In genomic region chr12:115020091-115020490, GRCh38 we compare ENCODE assay signal across 32 cellular contexts.
"Had no signal": no experiment of that assay in that cellular context is flagged by ENCODE, and none has a peak within 500 bp of the region (broad histone marks: within the 10 kb centered on the region; RNA-seq: fewer than 3 reads in every experiment).

No MANE protein-coding gene starts in this region.

- H3K27me3 Mint-ChIP-seq: stimulated activated memory B cell treated with anti-CD40 and anti-IgM and Interleukin-4, amounts not matched to agents 10 μg/mL and 1 μg/mL and 100 μg/mL, for 72 hours; stimulated activated naive CD8-positive, alpha-beta T cell treated with anti-CD3 and anti-CD28 coated beads, Interleukin-15, amount 100 ng/mL, for 72 hours; type B pancreatic cell had no signal

- H3K27ac Mint-ChIP-seq: naive thymus-derived CD4-positive, alpha-beta T cell; natural killer cell; nephron; neural progenitor cell; progenitor cell of endocrine pancreas; stimulated activated memory B cell treated with anti-CD40 and anti-IgM and Interleukin-4, amounts not matched to agents 10 μg/mL and 1 μg/mL and 100 μg/mL, for 72 hours; stimulated activated naive CD8-positive, alpha-beta T cell treated with anti-CD3 and anti-CD28 coated beads, Interleukin-15, amount 100 ng/mL, for 72 hours; type B pancreatic cell had no signal

- H3K9ac ChIP-seq: neural progenitor cell, parathyroid adenoma had no signal

- H3K4me1 ChIP-seq: neural progenitor cell, parathyroid adenoma, psoas muscle, right lobe of liver, spleen, suprapubic skin, testis, upper lobe of right lung had no signal

- DNase-seq: naive thymus-derived CD4-positive, alpha-beta T cell; natural killer cell; occipital lobe; ovary; posterior cingulate gyrus; psoas muscle; right cardiac atrium; right lobe of liver; spleen; stimulated activated CD4-positive, alpha-beta T cell treated with anti-CD3 and anti-CD28 coated beads, Interleukin-12 subunit alpha, Interleukin-12 subunit beta, amount 100 ng/mL, for 4 hours; stimulated activated CD4-positive, alpha-beta T cell treated with anti-CD3 and anti-CD28 coated beads, Interleukin-1b, Interleukin-23, amount 100 ng/mL, for 48 hours; stimulated activated CD4-positive, alpha-beta T cell treated with anti-CD3 and anti-CD28 coated beads, Interleukin-4, amount 100 ng/mL, for 1 hour; stimulated activated CD4-positive, alpha-beta T cell treated with anti-CD3 and anti-CD28 coated beads, Interleukin-4, amount 100 ng/mL, for 4 hours; stimulated activated CD8-positive, alpha-beta memory T cell treated with anti-CD3 and anti-CD28 coated beads, Interleukin-4, amount 100 ng/mL, for 48 hours; stimulated activated naive CD4-positive, alpha-beta T cell; stimulated activated naive CD8-positive, alpha-beta T cell treated with anti-CD3 and anti-CD28 coated beads, Interleukin-15, amount 100 ng/mL, for 72 hours; stimulated activated naive CD8-positive, alpha-beta T cell treated with anti-CD3 and anti-CD28 coated beads, Interleukin-15, Interleukin-2, amounts not matched to agents 100 U/mL and 50 U/mL, for 24 hours; substantia nigra; testis; tibial artery; transverse colon; upper lobe of right lung had no signal

- H3K27ac ChIP-seq: neural progenitor cell, ovary, parathyroid adenoma, psoas muscle, right lobe of liver, skin epidermis, spleen, suprapubic skin, testis, tibial artery, transverse colon, upper lobe of right lung, vagina had no signal

- H3K9me3 ChIP-seq: ovary, right lobe of liver, testis, upper lobe of right lung, vagina had no signal

- H3K4me3 Mint-ChIP-seq: naive thymus-derived CD4-positive, alpha-beta T cell; natural killer cell; nephron; neural progenitor cell; stimulated activated memory B cell treated with anti-CD40 and anti-IgM and Interleukin-4, amounts not matched to agents 10 μg/mL and 1 μg/mL and 100 μg/mL, for 72 hours; stimulated activated naive CD8-positive, alpha-beta T cell treated with anti-CD3 and anti-CD28 coated beads, Interleukin-15, amount 100 ng/mL, for 72 hours; type B pancreatic cell had no signal

- H3K79me2 ChIP-seq: parathyroid adenoma had no signal

- H2AFZ ChIP-seq: neural progenitor cell, parathyroid adenoma had no signal

- H3K4me1 Mint-ChIP-seq: naive thymus-derived CD4-positive, alpha-beta T cell; natural killer cell; neural progenitor cell; stimulated activated memory B cell treated with anti-CD40 and anti-IgM and Interleukin-4, amounts not matched to agents 10 μg/mL and 1 μg/mL and 100 μg/mL, for 72 hours; stimulated activated naive CD8-positive, alpha-beta T cell treated with anti-CD3 and anti-CD28 coated beads, Interleukin-15, amount 100 ng/mL, for 72 hours had no signal

- ATAC-seq: naive thymus-derived CD4-positive, alpha-beta T cell; natural killer cell; psoas muscle; right cardiac atrium; right lobe of liver; stimulated activated memory B cell treated with anti-CD40 and anti-IgM and Interleukin-4, amounts not matched to agents 10 μg/mL and 1 μg/mL and 100 μg/mL, for 72 hours; stimulated activated naive CD8-positive, alpha-beta T cell treated with anti-CD3 and anti-CD28 coated beads, Interleukin-15, amount 100 ng/mL, for 72 hours; stimulated activated naive CD8-positive, alpha-beta T cell treated with anti-CD3 and anti-CD28 coated beads, Interleukin-15, Interleukin-2, amounts not matched to agents 100 U/mL and 50 U/mL, for 24 hours; upper lobe of right lung had no signal

- H3K27me3 ChIP-seq: neural progenitor cell, ovary, right lobe of liver, spleen, suprapubic skin, testis, tibial artery, transverse colon, upper lobe of right lung, vagina had no signal

- H3K4me2 ChIP-seq: neural progenitor cell, smooth muscle cell had no signal

- H3K36me3 ChIP-seq: neural progenitor cell, ovary, right lobe of liver, spleen, suprapubic skin, tibial artery, transverse colon, upper lobe of right lung, vagina had no signal

- H3K4me3 ChIP-seq: neural progenitor cell, ovary, psoas muscle, right lobe of liver, skin epidermis, smooth muscle cell, spleen, suprapubic skin, testis, tibial artery, transverse colon, upper lobe of right lung, vagina had no signal

- H3K36me3 Mint-ChIP-seq: naive thymus-derived CD4-positive, alpha-beta T cell; natural killer cell; neural progenitor cell; stimulated activated memory B cell treated with anti-CD40 and anti-IgM and Interleukin-4, amounts not matched to agents 10 μg/mL and 1 μg/mL and 100 μg/mL, for 72 hours had no signal
